ENCODE assay signal across 1 cellular context in genomic region chr10:101112799-101113594, GRCh38.
TF ChIP-seq lines count a peak whose summit lies in the region.

No MANE protein-coding gene starts in this region.

TF ChIP-seq in HEK293, 187 proteins besides CTCF, POLR2A, EP300 and RAD21 (continued from another document):
- no peak for TF ChIP-seq PRDM10 (tag by site-specific recombination; IDR thresholded peaks at IDR 0.05)
